ENCODE assay signal across 1 cellular context in genomic region chr17:77875881-77876509, GRCh38.
TF ChIP-seq lines count a peak whose summit lies in the region.

No MANE protein-coding gene starts in this region.

TF ChIP-seq in HCT116, 20 proteins besides CTCF, POLR2A, EP300 and RAD21 (continued from another document):
- TF ChIP-seq ELF1 (IDR thresholded peaks at IDR 0.05; ENCODE audit: borderline replicate concordance, low read depth) (no peak), SRF (IDR thresholded peaks at IDR 0.05; ENCODE audit: low read depth) (no peak), SIN3A (IDR thresholded peaks at IDR 0.05; ENCODE audit: low read depth) (no peak; the same call in 1 of the 2 replicates), POLR2AphosphoS5 (IDR thresholded peaks at IDR 0.05; ENCODE audit: low read depth, low read length) (peak; percentile 59; the same call in 1 of the 2 replicates), ZNF274 (IDR thresholded peaks at IDR 0.05; ENCODE audit: low read depth, low read length) (no peak), EZH2 (IDR thresholded peaks at IDR 0.05) (no peak), CEBPB (IDR thresholded peaks at IDR 0.05; ENCODE audit: low read depth) (no peak), JUND (IDR thresholded peaks at IDR 0.05) (peak; percentile 87), MAX (IDR thresholded peaks at IDR 0.05) (peak; percentile 78; the same call in 1 of the 2 replicates), ZFX (IDR thresholded peaks at IDR 0.05) (no peak)
- TF ChIP-seq, protein P1, sequence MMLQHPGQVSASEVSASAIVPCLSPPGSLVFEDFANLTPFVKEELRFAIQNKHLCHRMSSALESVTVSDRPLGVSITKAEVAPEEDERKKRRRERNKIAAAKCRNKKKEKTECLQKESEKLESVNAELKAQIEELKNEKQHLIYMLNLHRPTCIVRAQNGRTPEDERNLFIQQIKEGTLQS (IDR thresholded peaks at IDR 0.05) = no peak
